In genomic region chr20:20005381-20005780, GRCh38 we compare ENCODE assay signal across 1 cellular context.
TF ChIP-seq lines count a peak whose summit lies in the region.

No MANE protein-coding gene starts in this region.

TF ChIP-seq in HepG2, 621 proteins besides CTCF, POLR2A, EP300 and RAD21 (continued from another document):
- TF ChIP-seq, protein P1, sequence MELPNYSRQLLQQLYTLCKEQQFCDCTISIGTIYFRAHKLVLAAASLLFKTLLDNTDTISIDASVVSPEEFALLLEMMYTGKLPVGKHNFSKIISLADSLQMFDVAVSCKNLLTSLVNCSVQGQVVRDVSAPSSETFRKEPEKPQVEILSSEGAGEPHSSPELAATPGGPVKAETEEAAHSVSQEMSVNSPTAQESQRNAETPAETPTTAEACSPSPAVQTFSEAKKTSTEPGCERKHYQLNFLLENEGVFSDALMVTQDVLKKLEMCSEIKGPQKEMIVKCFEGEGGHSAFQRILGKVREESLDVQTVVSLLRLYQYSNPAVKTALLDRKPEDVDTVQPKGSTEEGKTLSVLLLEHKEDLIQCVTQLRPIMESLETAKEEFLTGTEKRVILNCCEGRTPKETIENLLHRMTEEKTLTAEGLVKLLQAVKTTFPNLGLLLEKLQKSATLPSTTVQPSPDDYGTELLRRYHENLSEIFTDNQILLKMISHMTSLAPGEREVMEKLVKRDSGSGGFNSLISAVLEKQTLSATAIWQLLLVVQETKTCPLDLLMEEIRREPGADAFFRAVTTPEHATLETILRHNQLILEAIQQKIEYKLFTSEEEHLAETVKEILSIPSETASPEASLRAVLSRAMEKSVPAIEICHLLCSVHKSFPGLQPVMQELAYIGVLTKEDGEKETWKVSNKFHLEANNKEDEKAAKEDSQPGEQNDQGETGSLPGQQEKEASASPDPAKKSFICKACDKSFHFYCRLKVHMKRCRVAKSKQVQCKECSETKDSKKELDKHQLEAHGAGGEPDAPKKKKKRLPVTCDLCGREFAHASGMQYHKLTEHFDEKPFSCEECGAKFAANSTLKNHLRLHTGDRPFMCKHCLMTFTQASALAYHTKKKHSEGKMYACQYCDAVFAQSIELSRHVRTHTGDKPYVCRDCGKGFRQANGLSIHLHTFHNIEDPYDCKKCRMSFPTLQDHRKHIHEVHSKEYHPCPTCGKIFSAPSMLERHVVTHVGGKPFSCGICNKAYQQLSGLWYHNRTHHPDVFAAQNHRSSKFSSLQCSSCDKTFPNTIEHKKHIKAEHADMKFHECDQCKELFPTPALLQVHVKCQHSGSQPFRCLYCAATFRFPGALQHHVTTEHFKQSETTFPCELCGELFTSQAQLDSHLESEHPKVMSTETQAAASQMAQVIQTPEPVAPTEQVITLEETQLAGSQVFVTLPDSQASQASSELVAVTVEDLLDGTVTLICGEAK (IDR thresholded peaks at IDR 0.05), result no peak
- TF ChIP-seq, protein P1 (CRISPR knock-in tag; IDR thresholded peaks at IDR 0.05), result peak; percentile 14; the same call in 1 of the 2 replicates
- TF ChIP-seq, protein P2, sequence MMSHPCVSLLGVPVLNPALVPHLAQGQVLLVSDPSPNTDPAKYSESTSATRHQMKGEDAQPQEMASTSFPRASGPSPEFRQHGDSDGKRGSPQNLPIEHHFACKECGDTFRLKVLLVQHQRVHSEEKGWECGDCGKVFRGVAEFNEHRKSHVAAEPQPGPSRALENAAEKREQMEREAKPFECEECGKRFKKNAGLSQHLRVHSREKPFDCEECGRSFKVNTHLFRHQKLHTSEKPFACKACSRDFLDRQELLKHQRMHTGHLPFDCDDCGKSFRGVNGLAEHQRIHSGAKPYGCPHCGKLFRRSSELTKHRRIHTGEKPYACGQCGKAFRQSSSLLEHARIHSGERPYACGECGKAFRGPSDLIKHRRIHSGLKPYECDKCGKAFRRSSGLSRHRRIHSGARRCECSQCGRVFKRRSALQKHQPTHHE (CRISPR knock-in tag; IDR thresholded peaks at IDR 0.05; ENCODE audit: borderline replicate concordance), result no peak
- TF ChIP-seq MED1 (CRISPR knock-in tag; IDR thresholded peaks at IDR 0.05), result 0 out of 2 replicates have a peak, but pooled peaks have one; percentile 24
- TF ChIP-seq, protein P3, sequence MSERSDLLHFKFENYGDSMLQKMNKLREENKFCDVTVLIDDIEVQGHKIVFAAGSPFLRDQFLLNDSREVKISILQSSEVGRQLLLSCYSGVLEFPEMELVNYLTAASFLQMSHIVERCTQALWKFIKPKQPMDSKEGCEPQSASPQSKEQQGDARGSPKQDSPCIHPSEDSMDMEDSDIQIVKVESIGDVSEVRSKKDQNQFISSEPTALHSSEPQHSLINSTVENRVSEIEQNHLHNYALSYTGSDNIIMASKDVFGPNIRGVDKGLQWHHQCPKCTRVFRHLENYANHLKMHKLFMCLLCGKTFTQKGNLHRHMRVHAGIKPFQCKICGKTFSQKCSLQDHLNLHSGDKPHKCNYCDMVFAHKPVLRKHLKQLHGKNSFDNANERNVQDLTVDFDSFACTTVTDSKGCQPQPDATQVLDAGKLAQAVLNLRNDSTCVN (CRISPR knock-in tag; IDR thresholded peaks at IDR 0.05; ENCODE audit: borderline replicate concordance), result no peak
- no peak for TF ChIP-seq TBP (CRISPR knock-in tag; IDR thresholded peaks at IDR 0.05)
- TF ChIP-seq KAT8 (CRISPR knock-in tag; IDR thresholded peaks at IDR 0.05), result 0 out of 2 replicates have a peak, but pooled peaks have one; percentile 15
- TF ChIP-seq EHMT2 (IDR thresholded peaks at IDR 0.05; ENCODE audit: borderline replicate concordance, low read depth, low read length), result peak; percentile 36; the same call in 1 of the 2 replicates
- no peak for TF ChIP-seq ARNTL (CRISPR knock-in tag; IDR thresholded peaks at IDR 0.05)
- no peak for TF ChIP-seq MXI1 (IDR thresholded peaks at IDR 0.05; ENCODE audit: borderline replicate concordance, low read depth, low read length)
- TF ChIP-seq HOMEZ (CRISPR knock-in tag; IDR thresholded peaks at IDR 0.05; ENCODE audit: low read depth), result 0 out of 2 replicates have a peak, but pooled peaks have one; percentile 43
- no peak for TF ChIP-seq KLF16 (CRISPR knock-in tag; IDR thresholded peaks at IDR 0.05)
- TF ChIP-seq, protein P4, sequence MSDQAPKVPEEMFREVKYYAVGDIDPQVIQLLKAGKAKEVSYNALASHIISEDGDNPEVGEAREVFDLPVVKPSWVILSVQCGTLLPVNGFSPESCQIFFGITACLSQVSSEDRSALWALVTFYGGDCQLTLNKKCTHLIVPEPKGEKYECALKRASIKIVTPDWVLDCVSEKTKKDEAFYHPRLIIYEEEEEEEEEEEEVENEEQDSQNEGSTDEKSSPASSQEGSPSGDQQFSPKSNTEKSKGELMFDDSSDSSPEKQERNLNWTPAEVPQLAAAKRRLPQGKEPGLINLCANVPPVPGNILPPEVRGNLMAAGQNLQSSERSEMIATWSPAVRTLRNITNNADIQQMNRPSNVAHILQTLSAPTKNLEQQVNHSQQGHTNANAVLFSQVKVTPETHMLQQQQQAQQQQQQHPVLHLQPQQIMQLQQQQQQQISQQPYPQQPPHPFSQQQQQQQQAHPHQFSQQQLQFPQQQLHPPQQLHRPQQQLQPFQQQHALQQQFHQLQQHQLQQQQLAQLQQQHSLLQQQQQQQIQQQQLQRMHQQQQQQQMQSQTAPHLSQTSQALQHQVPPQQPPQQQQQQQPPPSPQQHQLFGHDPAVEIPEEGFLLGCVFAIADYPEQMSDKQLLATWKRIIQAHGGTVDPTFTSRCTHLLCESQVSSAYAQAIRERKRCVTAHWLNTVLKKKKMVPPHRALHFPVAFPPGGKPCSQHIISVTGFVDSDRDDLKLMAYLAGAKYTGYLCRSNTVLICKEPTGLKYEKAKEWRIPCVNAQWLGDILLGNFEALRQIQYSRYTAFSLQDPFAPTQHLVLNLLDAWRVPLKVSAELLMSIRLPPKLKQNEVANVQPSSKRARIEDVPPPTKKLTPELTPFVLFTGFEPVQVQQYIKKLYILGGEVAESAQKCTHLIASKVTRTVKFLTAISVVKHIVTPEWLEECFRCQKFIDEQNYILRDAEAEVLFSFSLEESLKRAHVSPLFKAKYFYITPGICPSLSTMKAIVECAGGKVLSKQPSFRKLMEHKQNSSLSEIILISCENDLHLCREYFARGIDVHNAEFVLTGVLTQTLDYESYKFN (CRISPR knock-in tag; conservative IDR thresholded peaks at IDR 0.05), result peak; percentile 42; the same call in 1 of the 2 replicates
- TF ChIP-seq ZNF33A (CRISPR knock-in tag; IDR thresholded peaks at IDR 0.05; ENCODE audit: borderline replicate concordance), result peak; percentile 82; the same call in 1 of the 2 replicates
- no peak for TF ChIP-seq NFRKB (IDR thresholded peaks at IDR 0.05)
- no peak for TF ChIP-seq SYNCRIP (IDR thresholded peaks at IDR 0.05; ENCODE audit: insufficient read depth, low read depth, low read length)
- no peak for TF ChIP-seq FLYWCH1 (CRISPR knock-in tag; IDR thresholded peaks at IDR 0.05)
- peak; percentile 42; the same call in 1 of the 2 replicates for TF ChIP-seq TBX2 (CRISPR knock-in tag; IDR thresholded peaks at IDR 0.05; ENCODE audit: borderline replicate concordance)
- TF ChIP-seq ZNF562 (CRISPR knock-in tag; IDR thresholded peaks at IDR 0.05; ENCODE audit: borderline replicate concordance), result no peak
- TF ChIP-seq ASH2L (IDR thresholded peaks at IDR 0.05; ENCODE audit: insufficient read length, low read depth, low read length), result peak; percentile 25
- TF ChIP-seq SIN3A (IDR thresholded peaks at IDR 0.05; ENCODE audit: borderline replicate concordance, low read depth, low read length), result peak; percentile 38; the same call in 1 of the 2 replicates
- no peak for TF ChIP-seq GTF3A (CRISPR knock-in tag; conservative IDR thresholded peaks at IDR 0.05)
- peak; percentile 43; the same call in 1 of the 2 replicates for TF ChIP-seq HDAC1 (CRISPR knock-in tag; IDR thresholded peaks at IDR 0.05)
- no peak for TF ChIP-seq ZNF790 (CRISPR knock-in tag; IDR thresholded peaks at IDR 0.05; ENCODE audit: borderline replicate concordance)
